ENCODE assay signal across 21 cellular contexts in the genomic region with DNA sequence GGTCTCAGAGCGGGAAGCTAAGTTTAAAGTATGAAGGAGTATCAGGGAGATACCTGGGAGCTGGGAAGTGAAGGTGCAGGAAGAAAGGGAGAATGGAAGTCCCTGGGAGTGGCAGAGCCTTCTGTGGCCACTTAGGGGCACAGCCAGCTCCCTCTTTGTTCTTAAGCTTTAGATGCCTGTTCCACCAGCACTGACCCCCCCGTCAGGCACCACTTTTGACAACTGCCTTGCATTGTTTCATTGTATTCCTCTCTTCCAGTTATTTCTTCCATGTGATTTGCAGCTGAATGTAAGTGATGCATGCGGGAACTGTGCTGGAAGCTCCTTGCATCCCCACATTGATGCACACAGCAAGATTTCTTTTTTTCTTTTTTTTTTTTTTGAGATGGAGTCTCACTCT. TPM values are rescaled to one million over a fixed set of nuclear protein-coding genes. Genes with fewer than 3 reads are reported as not detected.
A peak's percentile ranks its signal among the peaks of the same experiment; 100 is the strongest.
DNase-seq lines count a peak whose midpoint lies in the region; ATAC-seq and TF ChIP-seq lines count a peak whose summit lies in the region.
"Had no signal": no experiment of that assay in that cellular context is flagged by ENCODE, and none has a peak within 500 bp of the region (broad histone marks: within the 10 kb centered on the region; RNA-seq: fewer than 3 reads in every experiment).

No MANE protein-coding gene starts in this region.

- no peak for ATAC-seq in heart right ventricle
- ATAC-seq: naive thymus-derived CD8-positive, alpha-beta T cell had no signal

- H3K9me3 Mint-ChIP-seq in chondrocyte (ENCODE audit: low read depth) (no peaks in the 10 kb centered on the region), mesothelial cell of epicardium (no peaks in the 10 kb centered on the region)
- H3K9me3 Mint-ChIP-seq: activated B cell treated with CpG ODN at 0.5 μM for 24 hours; activated naive CD4-positive, alpha-beta T cell treated with anti-CD3 and anti-CD28 coated beads for 36 hours; dendritic cell treated with granulocyte-macrophage colony-stimulating factor and Interleukin-4, amounts not matched to agents 40 ng/mL and 50 ng/mL, for 4 days; naive thymus-derived CD8-positive, alpha-beta T cell had no signal

- no peak for TF ChIP-seq POLR2A in vagina (IDR thresholded peaks at IDR 0.05)

- H3K27me3 ChIP-seq in heart right ventricle (peaks cover 0 to 68% (median 19%) of the 10 kb centered on the region in 7 donors), vagina (no peaks in the 10 kb centered on the region)
- H3K27me3 ChIP-seq: ovary had no signal

- DNase-seq in heart right ventricle (no peak), cardiac septum (ENCODE audit: low spot score) (no peak), chondrocyte (ENCODE audit: low spot score) (no peak), mesothelial cell of epicardium (ENCODE audit: low spot score in 2 of 2, unreplicated experiment in 2 of 2) (no peak), vagina (ENCODE audit: extremely low spot score in 2 of 2) (no peak), COR-L47 (lab: John Stamatoyannopoulos, UW) (no peak), NAMALWA (ENCODE audit: low spot score) (no peak)
- no peak for DNase-seq in effector CD4-positive, alpha-beta T cell
- DNase-seq: activated B cell treated with CpG ODN at 0.5 μM for 24 hours; activated naive CD4-positive, alpha-beta T cell treated with anti-CD3 and anti-CD28 coated beads for 36 hours; naive thymus-derived CD8-positive, alpha-beta T cell; NCI-H1436; NCI-H2171; ovary; stimulated activated CD4-positive, alpha-beta T cell treated with anti-CD3 and anti-CD28 coated beads, Interleukin-12 subunit alpha, Interleukin-12 subunit beta, amount 100 ng/mL, for 4 hours; stimulated activated CD4-positive, alpha-beta T cell treated with anti-CD3 and anti-CD28 coated beads, Interleukin-4, amount 100 ng/mL, for 4 hours; stimulated activated naive CD4-positive, alpha-beta T cell treated with Interleukin-2 at 50 U/mL for 16 hours; T1000; transverse colon had no signal

- no peak for TF ChIP-seq CTCF in heart right ventricle (IDR thresholded peaks at IDR 0.05)
- no peak for TF ChIP-seq CTCF in chondrocyte (IDR thresholded peaks at IDR 0.05)
- no peak for TF ChIP-seq CTCF in mesothelial cell of epicardium (IDR thresholded peaks at IDR 0.05; ENCODE audit: unreplicated experiment)
- TF ChIP-seq CTCF in vagina (IDR thresholded peaks at IDR 0.05): no peak

- H3K27ac ChIP-seq in heart right ventricle (peak overlapping the region in 9 of 10 donors; percentile 47 to 86 (median 81)), vagina (peak overlapping the region; percentile 53)
- H3K27ac ChIP-seq: ovary had no signal

- peak overlapping the region; percentile 90 for H3K27ac Mint-ChIP-seq in chondrocyte (ENCODE audit: unreplicated experiment)
- H3K27ac Mint-ChIP-seq in mesothelial cell of epicardium: no peak overlapping the region
- H3K27ac Mint-ChIP-seq: activated B cell treated with CpG ODN at 0.5 μM for 24 hours; activated naive CD4-positive, alpha-beta T cell treated with anti-CD3 and anti-CD28 coated beads for 36 hours; dendritic cell treated with granulocyte-macrophage colony-stimulating factor and Interleukin-4, amounts not matched to agents 40 ng/mL and 50 ng/mL, for 4 days; naive thymus-derived CD8-positive, alpha-beta T cell had no signal

- H3K4me3 ChIP-seq in heart right ventricle (no peak overlapping the region), vagina (no peak overlapping the region)
- H3K4me3 ChIP-seq: ovary, transverse colon had no signal

- WGBS in heart right ventricle, 2 donors: 62 to 66% methylated on average over 3 of the region's 3 CpGs

- H3K36me3 Mint-ChIP-seq in chondrocyte (ENCODE audit: low read depth) (no peaks in the 10 kb centered on the region), mesothelial cell of epicardium (no peaks in the 10 kb centered on the region)
- H3K36me3 Mint-ChIP-seq: naive thymus-derived CD8-positive, alpha-beta T cell had no signal

- H3K27me3 Mint-ChIP-seq in chondrocyte (ENCODE audit: low read depth) (no peaks in the 10 kb centered on the region), mesothelial cell of epicardium (ENCODE audit: low read depth) (peaks cover 66% of the 10 kb centered on the region)

- peaks cover 46% of the 10 kb centered on the region for H3K4me1 Mint-ChIP-seq in chondrocyte (ENCODE audit: low read depth)
- H3K4me1 Mint-ChIP-seq in mesothelial cell of epicardium: peaks cover 10% of the 10 kb centered on the region

- intact Hi-C loops in heart right ventricle (cut with DNase I) (loop anchor here in 1 of 10 donors (10.0 kb wide), 1 partner anchor 52 kb away; no protein-coding TSS in a partner anchor), cardiac septum (cut with DNase I) (loop anchor here (5.0 kb wide), 2 partner anchors 55 to 85 kb away; no protein-coding TSS in a partner anchor), vagina (cut with DNase I) (loop anchor here (10.0 kb wide), 1 partner anchor 92 kb away; no protein-coding TSS in a partner anchor)

- H3K4me1 ChIP-seq in heart right ventricle (peaks cover 8 to 77% (median 60%) of the 10 kb centered on the region in 9 donors), vagina (peaks cover 29% of the 10 kb centered on the region)

- H3K9me3 ChIP-seq in heart right ventricle (no peaks in the 10 kb centered on the region), vagina (no peaks in the 10 kb centered on the region)
- H3K9me3 ChIP-seq: ovary, transverse colon had no signal

- no peaks in the 10 kb centered on the region for H3K36me3 ChIP-seq in heart right ventricle
- H3K36me3 ChIP-seq in vagina: no peaks in the 10 kb centered on the region
- H3K36me3 ChIP-seq: ovary, transverse colon had no signal

- H3K4me3 Mint-ChIP-seq in chondrocyte (ENCODE audit: unreplicated experiment) (no peak overlapping the region), mesothelial cell of epicardium (peak overlapping the region; percentile 8)
- H3K4me3 Mint-ChIP-seq: activated B cell treated with CpG ODN at 0.5 μM for 24 hours; activated naive CD4-positive, alpha-beta T cell treated with anti-CD3 and anti-CD28 coated beads for 36 hours; dendritic cell treated with granulocyte-macrophage colony-stimulating factor and Interleukin-4, amounts not matched to agents 40 ng/mL and 50 ng/mL, for 4 days had no signal

RNA-seq across cellular contexts. Expression of gene GALNT16, which starts 2.6 kb away (rescaled TPM):
- total RNA-seq in heart right ventricle (100 to 1,000 TPM in 2 of 10 donors, 10 to 100 TPM in 8; 51.2 to 106 (median 71.7) TPM), cardiac septum (25.8 TPM), chondrocyte (28.1 to 36.7 TPM (median 34.4 TPM) in 3 replicates), mesothelial cell of epicardium (6.4 to 9.9 TPM (median 8.2 TPM) in 3 replicates), vagina (5.2 TPM)
- polyA plus RNA-seq in heart right ventricle: 10 to 100 TPM in 1 of 2 donors, 1 to 10 TPM in 1; 9.6 to 56.5 TPM
- total RNA-seq: bronchial epithelial cell; naive thymus-derived CD8-positive, alpha-beta T cell had no signal
- polyA plus RNA-seq: naive thymus-derived CD8-positive, alpha-beta T cell had no signal
